Comparison of ENCODE assay signal across 8 cellular contexts in genomic region chr22:30591588-30592359, GRCh38. TPM values are rescaled to one million over a fixed set of nuclear protein-coding genes. Genes with fewer than 3 reads are reported as not detected.
A peak's percentile ranks its signal among the peaks of the same experiment; 100 is the strongest.
DNase-seq lines count a peak whose midpoint lies in the region; ATAC-seq and TF ChIP-seq lines count a peak whose summit lies in the region.

Gene PES1, minus strand, starts transcription at chr22:30591910. Its CDS starts 77 bp downstream, at chr22:30591833.

- H3K4me3 Mint-ChIP-seq in CD4-positive, alpha-beta T cell, result no peak within 1 kb of the TSS
- H3K4me3 Mint-ChIP-seq in activated CD4-positive, alpha-beta memory T cell treated with anti-CD3 and anti-CD28 coated beads for 36 hours, result no peak within 1 kb of the TSS

- ATAC-seq in CD4-positive, alpha-beta T cell (ENCODE audit: poor library complexity), result peak; percentile 96
- ATAC-seq in GM19452 (IDR thresholded peaks at IDR 0.05; ENCODE audit: unreplicated experiment), result peak; percentile 95

- peak within 1 kb of the TSS; percentile 96 to 99 for H3K4me3 ChIP-seq in duodenal mucosa (ENCODE audit: low read depth in 1 of 2, low read length in 2 of 2)
- peak within 1 kb of the TSS; percentile 83 to 98 (median 98) for H3K4me3 ChIP-seq in liver (ENCODE audit: low read depth in 1 of 3, low read length in 3 of 3)

- POLR2A ChIA-PET in CD4-positive, alpha-beta T cell (lab: Charles Lee), result interaction anchor here (0.6 to 1.8 kb wide), 6 partner anchors 16 to 1295 kb away, joined by 3 to 9 read pairs (median 4); partner anchors contain the start of genes MORC2, PIK3IP1, SLC35E4 and TUG1
- POLR2A ChIA-PET in activated CD4-positive, alpha-beta memory T cell treated with anti-CD3 and anti-CD28 coated beads for 36 hours (lab: Charles Lee), result interaction anchor here (0.5 to 1.7 kb wide), 5 partner anchors 11 to 377 kb away, joined by 3 to 6 read pairs (median 4); partner anchors contain the start of genes MORC2 and TUG1

- H3K9me3 ChIP-seq in CD4-positive, alpha-beta T cell (ENCODE audit: control insufficient read depth, low read length), result no peaks in the 10 kb centered on the region
- H3K9me3 ChIP-seq in duodenal mucosa (ENCODE audit: control insufficient read depth in 1 of 2, low read length in 2 of 2) (no peaks in the 10 kb centered on the region), liver (ENCODE audit: control insufficient read depth in 4 of 4, low read length in 3 of 4) (no peaks in the 10 kb centered on the region)

- intact Hi-C loops in CD4-positive, alpha-beta T cell (cut with DNase I, micrococcal nuclease), result loop anchor here in 1 of 2 experiments (1.0 to 10.0 kb wide), 9 partner anchors 44 to 1353 kb away; partner anchors contain the start of genes DEPDC5, DUSP18, EIF4ENIF1 and MORC2
- intact Hi-C loops in activated CD4-positive, alpha-beta memory T cell treated with anti-CD3 and anti-CD28 coated beads for 36 hours (cut with micrococcal nuclease), result loop anchor here (1.0 to 5.0 kb wide), 5 partner anchors 14 to 491 kb away; partner anchors contain the start of genes SMTN and TUG1

- no peaks in the 10 kb centered on the region for H3K9me3 Mint-ChIP-seq in CD4-positive, alpha-beta T cell
- H3K9me3 Mint-ChIP-seq in activated CD4-positive, alpha-beta memory T cell treated with anti-CD3 and anti-CD28 coated beads for 36 hours, result no peaks in the 10 kb centered on the region

- DNase-seq in CD4-positive, alpha-beta T cell, result peak; percentile 91 to 96 (median 93)
- DNase-seq in HK-2 (ENCODE audit: unreplicated experiment) (peak; percentile 91), NCI-H82 treated with DMSO at 0.1 percent for 48 hours (lab: John Stamatoyannopoulos, UW; ENCODE audit: unreplicated experiment) (peak; percentile 95)
- DNase-seq in activated CD4-positive, alpha-beta memory T cell treated with anti-CD3 and anti-CD28 coated beads for 36 hours, result peak; percentile 96
- DNase-seq in stimulated activated CD4-positive, alpha-beta T cell treated with anti-CD3 and anti-CD28 coated beads, Interleukin-4, amount 100 ng/mL, for 24 hours, result peak; percentile 95

- TF ChIP-seq CTCF in CD4-positive, alpha-beta T cell (IDR thresholded peaks at IDR 0.05), result no peak
- TF ChIP-seq CTCF in liver (IDR thresholded peaks at IDR 0.05; ENCODE audit: low read depth, low read length, missing input control), result no peak

- H3K36me3 Mint-ChIP-seq in CD4-positive, alpha-beta T cell (ENCODE audit: low read depth), result peaks cover 37% of the 10 kb centered on the region
- H3K36me3 Mint-ChIP-seq in activated CD4-positive, alpha-beta memory T cell treated with anti-CD3 and anti-CD28 coated beads for 36 hours, result peaks cover 23% of the 10 kb centered on the region

- H3K36me3 ChIP-seq in duodenal mucosa (ENCODE audit: control insufficient read depth in 1 of 2, insufficient read depth in 2 of 2, low read length in 2 of 2) (peaks cover 15 to 29% of the 10 kb centered on the region in 2 donors), liver (ENCODE audit: control insufficient read depth in 4 of 4, insufficient read depth in 3 of 4, low read depth in 1 of 4, low read length in 3 of 4) (peaks cover 9 to 23% (median 21%) of the 10 kb centered on the region in 4 donors)

- under 1% methylated on average over 49 of the region's 49 CpGs for WGBS in liver

- no peaks in the 10 kb centered on the region for H3K27me3 ChIP-seq in CD4-positive, alpha-beta T cell (ENCODE audit: control insufficient read depth, insufficient read depth, low read length)
- H3K27me3 ChIP-seq in duodenal mucosa (ENCODE audit: control insufficient read depth in 1 of 2, insufficient read depth in 2 of 2, low read length in 2 of 2) (no peaks in the 10 kb centered on the region), liver (ENCODE audit: control insufficient read depth in 4 of 4, insufficient read depth in 4 of 4, low read length in 3 of 4) (no peaks in the 10 kb centered on the region)

- peak within 1 kb of the TSS; percentile 85 for H3K27ac ChIP-seq in CD4-positive, alpha-beta T cell (ENCODE audit: low read depth, low read length)
- H3K27ac ChIP-seq in duodenal mucosa (ENCODE audit: low read depth, low read length) (peak within 1 kb of the TSS; percentile 73), liver (ENCODE audit: low read depth in 1 of 2, low read length in 2 of 2) (peak within 1 kb of the TSS; percentile 77 to 89)

- H3K4me1 ChIP-seq in duodenal mucosa (ENCODE audit: control insufficient read depth in 1 of 2, insufficient read depth in 2 of 2, low read length in 2 of 2), result peaks cover 16 to 17% of the 10 kb centered on the region in 2 donors
- H3K4me1 ChIP-seq in liver (ENCODE audit: control insufficient read depth in 4 of 4, insufficient read depth in 4 of 4, low read length in 3 of 4), result peaks cover 0 to 18% (median 12%) of the 10 kb centered on the region in 4 donors

- H3K27ac Mint-ChIP-seq in CD4-positive, alpha-beta T cell, result no peak within 1 kb of the TSS
- H3K27ac Mint-ChIP-seq in activated CD4-positive, alpha-beta memory T cell treated with anti-CD3 and anti-CD28 coated beads for 36 hours, result no peak within 1 kb of the TSS

- no peaks in the 10 kb centered on the region for H3K4me1 Mint-ChIP-seq in CD4-positive, alpha-beta T cell (ENCODE audit: low read depth)
- peaks cover 4% of the 10 kb centered on the region for H3K4me1 Mint-ChIP-seq in activated CD4-positive, alpha-beta memory T cell treated with anti-CD3 and anti-CD28 coated beads for 36 hours (ENCODE audit: low read depth)

- H3K9ac ChIP-seq in duodenal mucosa (ENCODE audit: low read depth in 1 of 2, low read length in 2 of 2), result peak within 1 kb of the TSS; percentile 38 to 93
- H3K9ac ChIP-seq in liver (ENCODE audit: low read depth in 1 of 2, low read length in 2 of 2), result peak within 1 kb of the TSS; percentile 97 to 99

- CTCF ChIA-PET in CD4-positive, alpha-beta T cell (lab: Charles Lee), result no interaction called here
- CTCF ChIA-PET in activated CD4-positive, alpha-beta memory T cell treated with anti-CD3 and anti-CD28 coated beads for 36 hours (lab: Charles Lee), result interaction anchor here (0.7 to 5.9 kb wide), 6 partner anchors 10 to 718 kb away, joined by 3 to 33 read pairs (median 6); partner anchors contain the start of genes SLC35E4 and TCN2

- H3K27me3 Mint-ChIP-seq in CD4-positive, alpha-beta T cell, result no peaks in the 10 kb centered on the region
- peaks cover 7% of the 10 kb centered on the region for H3K27me3 Mint-ChIP-seq in activated CD4-positive, alpha-beta memory T cell treated with anti-CD3 and anti-CD28 coated beads for 36 hours

- peak; percentile 30 to 39 for TF ChIP-seq RAD21 in liver (IDR thresholded peaks at IDR 0.05)

TF ChIP-seq in liver, 16 proteins besides CTCF, POLR2A, EP300 and RAD21:
- TF ChIP-seq MAX (IDR thresholded peaks at IDR 0.05) (peak; percentile 99), GABPA (IDR thresholded peaks at IDR 0.05 in 1 of 2, conservative IDR thresholded peaks at IDR 0.05 in 1 of 2) (peak in 1 of 2 donors; percentile 86), ZBTB33 (IDR thresholded peaks at IDR 0.05) (peak; percentile 90), JUND (IDR thresholded peaks at IDR 0.05) (peak; percentile 38 to 71), SP1 (IDR thresholded peaks at IDR 0.05) (peak; percentile 71), EGR1 (IDR thresholded peaks at IDR 0.05; ENCODE audit: low read depth in 2 of 2) (peak in 1 of 2 donors; percentile 28), FOXA2 (IDR thresholded peaks at IDR 0.05) (no peak), RXRA (IDR thresholded peaks at IDR 0.05) (no peak), REST (IDR thresholded peaks at IDR 0.05) (peak; percentile 61), HNF4G (IDR thresholded peaks at IDR 0.05) (no peak), YY1 (IDR thresholded peaks at IDR 0.05) (peak; percentile 67)

RNA-seq across cellular contexts. Expression of gene PES1, which starts in this region (rescaled TPM):
- total RNA-seq in CD4-positive, alpha-beta T cell, result 10 to 100 TPM; 28.4 to 30.5 TPM
- 10 to 100 TPM; 99.3 to 99.6 TPM for total RNA-seq in activated CD4-positive, alpha-beta memory T cell treated with anti-CD3 and anti-CD28 coated beads for 36 hours
- 10 to 100 TPM; 22.0 to 22.6 TPM for total RNA-seq in liver
- 10 to 100 TPM; 20.0 to 33.1 TPM for polyA plus RNA-seq in liver

Comparison
In these comparisons a context has a peak if more than half of its experiments do, and no peak if none do; other contexts are left out.
1. Peak in every context shown above with its lines: DNase-seq, ATAC-seq, H3K4me3 ChIP-seq and H3K27ac ChIP-seq.